In the genomic region with DNA sequence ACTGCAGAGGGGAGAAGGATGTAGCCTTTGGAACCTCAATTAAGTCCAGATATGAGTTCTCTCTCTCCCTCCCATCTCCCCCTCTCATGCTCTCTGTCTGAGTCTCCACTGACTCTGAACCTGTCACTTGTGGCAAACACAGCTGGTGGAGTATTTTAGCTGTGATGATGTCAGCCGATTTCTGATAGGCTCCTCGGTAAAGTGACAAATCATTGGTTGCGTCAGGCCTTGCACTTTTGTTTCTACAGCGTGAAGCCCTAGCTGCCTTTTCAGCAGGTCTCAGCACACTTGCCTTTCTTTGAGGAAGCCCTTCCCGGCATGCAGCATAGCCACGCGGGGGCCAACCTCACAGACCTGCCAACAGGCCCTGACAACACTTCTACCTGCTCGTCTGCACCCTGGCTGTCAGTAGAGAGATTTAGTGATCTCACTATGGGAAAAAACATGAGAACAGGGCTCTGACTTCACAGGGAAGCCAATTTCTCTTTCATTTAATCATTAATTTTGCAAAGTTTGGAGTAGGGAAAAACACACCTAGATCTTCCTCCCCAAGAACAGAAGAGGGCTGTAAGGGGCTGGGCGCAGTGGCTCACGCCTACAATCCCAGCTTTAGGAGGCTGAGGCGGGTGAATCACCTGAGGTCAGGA, we compare ENCODE assay signal across 1 cellular context.
TF ChIP-seq lines count a peak whose summit lies in the region.

No MANE protein-coding gene starts in this region.

TF ChIP-seq in K562, 482 proteins besides CTCF, POLR2A, EP300 and RAD21 (continued from another document and continues in another):
- TF ChIP-seq SRSF3 (IDR thresholded peaks at IDR 0.05; ENCODE audit: insufficient read depth, low read length) (no peak), ZNF780A (CRISPR knock-in tag; IDR thresholded peaks at IDR 0.05) (no peak), CREB1 (IDR thresholded peaks at IDR 0.05) (peak; percentile 74), CREB1 (CRISPR knock-in tag; IDR thresholded peaks at IDR 0.05) (peak; percentile 72), ZNF217 (CRISPR knock-in tag; IDR thresholded peaks at IDR 0.05) (no peak), ATF7 (IDR thresholded peaks at IDR 0.05) (peak; percentile 99), NELFE (IDR thresholded peaks at IDR 0.05; ENCODE audit: insufficient read depth, insufficient read length) (no peak), FOXP1 (CRISPR knock-in tag; IDR thresholded peaks at IDR 0.05) (no peak), ZNF785 (CRISPR knock-in tag; IDR thresholded peaks at IDR 0.05) (no peak), PCBP2 (IDR thresholded peaks at IDR 0.05; ENCODE audit: low read depth, low read length, poor library complexity, severe bottlenecking) (no peak), ZNF717 (CRISPR knock-in tag; IDR thresholded peaks at IDR 0.05) (no peak), PTTG1 (tag; IDR thresholded peaks at IDR 0.05; ENCODE audit: low read depth) (no peak; the same call in 1 of the 2 replicates), TEAD1 (CRISPR knock-in tag; IDR thresholded peaks at IDR 0.05) (peak in 1 of 2 experiments; percentile 30; a peak in 1 of 4 replicates), NBN (IDR thresholded peaks at IDR 0.05; ENCODE audit: low read depth) (no peak; the same call in 1 of the 2 replicates), TAL1 (IDR thresholded peaks at IDR 0.05) (no peak), PHF21A (IDR thresholded peaks at IDR 0.05; ENCODE audit: borderline replicate concordance, low read depth) (no peak), ERF (CRISPR knock-in tag; IDR thresholded peaks at IDR 0.05) (no peak), BACH1 (tag; IDR thresholded peaks at IDR 0.05) (peak; percentile 80), SRSF1 (IDR thresholded peaks at IDR 0.05; ENCODE audit: low read depth, low read length) (no peak), TOE1 (IDR thresholded peaks at IDR 0.05; ENCODE audit: borderline replicate concordance) (peak; percentile 52; the same call in 1 of the 2 replicates), TOE1 (CRISPR knock-in tag; IDR thresholded peaks at IDR 0.05; ENCODE audit: borderline replicate concordance, low read depth) (no peak), ZNF12 (CRISPR knock-in tag; IDR thresholded peaks at IDR 0.05) (0 out of 2 replicates have a peak, but pooled peaks have one; percentile 71), PHF20 (IDR thresholded peaks at IDR 0.05; ENCODE audit: partially characterized antibody) (peak; percentile 49)
- TF ChIP-seq, protein P1, sequence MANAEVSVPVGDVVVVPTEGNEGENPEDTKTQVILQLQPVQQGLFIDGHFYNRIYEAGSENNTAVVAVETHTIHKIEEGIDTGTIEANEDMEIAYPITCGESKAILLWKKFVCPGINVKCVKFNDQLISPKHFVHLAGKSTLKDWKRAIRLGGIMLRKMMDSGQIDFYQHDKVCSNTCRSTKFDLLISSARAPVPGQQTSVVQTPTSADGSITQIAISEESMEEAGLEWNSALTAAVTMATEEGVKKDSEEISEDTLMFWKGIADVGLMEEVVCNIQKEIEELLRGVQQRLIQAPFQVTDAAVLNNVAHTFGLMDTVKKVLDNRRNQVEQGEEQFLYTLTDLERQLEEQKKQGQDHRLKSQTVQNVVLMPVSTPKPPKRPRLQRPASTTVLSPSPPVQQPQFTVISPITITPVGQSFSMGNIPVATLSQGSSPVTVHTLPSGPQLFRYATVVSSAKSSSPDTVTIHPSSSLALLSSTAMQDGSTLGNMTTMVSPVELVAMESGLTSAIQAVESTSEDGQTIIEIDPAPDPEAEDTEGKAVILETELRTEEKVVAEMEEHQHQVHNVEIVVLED (CRISPR knock-in tag; IDR thresholded peaks at IDR 0.05), result 0 out of 2 replicates have a peak, but pooled peaks have one; percentile 8
- TF ChIP-seq, protein P2, sequence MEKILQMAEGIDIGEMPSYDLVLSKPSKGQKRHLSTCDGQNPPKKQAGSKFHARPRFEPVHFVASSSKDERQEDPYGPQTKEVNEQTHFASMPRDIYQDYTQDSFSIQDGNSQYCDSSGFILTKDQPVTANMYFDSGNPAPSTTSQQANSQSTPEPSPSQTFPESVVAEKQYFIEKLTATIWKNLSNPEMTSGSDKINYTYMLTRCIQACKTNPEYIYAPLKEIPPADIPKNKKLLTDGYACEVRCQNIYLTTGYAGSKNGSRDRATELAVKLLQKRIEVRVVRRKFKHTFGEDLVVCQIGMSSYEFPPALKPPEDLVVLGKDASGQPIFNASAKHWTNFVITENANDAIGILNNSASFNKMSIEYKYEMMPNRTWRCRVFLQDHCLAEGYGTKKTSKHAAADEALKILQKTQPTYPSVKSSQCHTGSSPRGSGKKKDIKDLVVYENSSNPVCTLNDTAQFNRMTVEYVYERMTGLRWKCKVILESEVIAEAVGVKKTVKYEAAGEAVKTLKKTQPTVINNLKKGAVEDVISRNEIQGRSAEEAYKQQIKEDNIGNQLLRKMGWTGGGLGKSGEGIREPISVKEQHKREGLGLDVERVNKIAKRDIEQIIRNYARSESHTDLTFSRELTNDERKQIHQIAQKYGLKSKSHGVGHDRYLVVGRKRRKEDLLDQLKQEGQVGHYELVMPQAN (IDR thresholded peaks at IDR 0.05; ENCODE audit: borderline replicate concordance), result peak; percentile 18; the same call in 1 of the 2 replicates
- TF ChIP-seq, protein P3, sequence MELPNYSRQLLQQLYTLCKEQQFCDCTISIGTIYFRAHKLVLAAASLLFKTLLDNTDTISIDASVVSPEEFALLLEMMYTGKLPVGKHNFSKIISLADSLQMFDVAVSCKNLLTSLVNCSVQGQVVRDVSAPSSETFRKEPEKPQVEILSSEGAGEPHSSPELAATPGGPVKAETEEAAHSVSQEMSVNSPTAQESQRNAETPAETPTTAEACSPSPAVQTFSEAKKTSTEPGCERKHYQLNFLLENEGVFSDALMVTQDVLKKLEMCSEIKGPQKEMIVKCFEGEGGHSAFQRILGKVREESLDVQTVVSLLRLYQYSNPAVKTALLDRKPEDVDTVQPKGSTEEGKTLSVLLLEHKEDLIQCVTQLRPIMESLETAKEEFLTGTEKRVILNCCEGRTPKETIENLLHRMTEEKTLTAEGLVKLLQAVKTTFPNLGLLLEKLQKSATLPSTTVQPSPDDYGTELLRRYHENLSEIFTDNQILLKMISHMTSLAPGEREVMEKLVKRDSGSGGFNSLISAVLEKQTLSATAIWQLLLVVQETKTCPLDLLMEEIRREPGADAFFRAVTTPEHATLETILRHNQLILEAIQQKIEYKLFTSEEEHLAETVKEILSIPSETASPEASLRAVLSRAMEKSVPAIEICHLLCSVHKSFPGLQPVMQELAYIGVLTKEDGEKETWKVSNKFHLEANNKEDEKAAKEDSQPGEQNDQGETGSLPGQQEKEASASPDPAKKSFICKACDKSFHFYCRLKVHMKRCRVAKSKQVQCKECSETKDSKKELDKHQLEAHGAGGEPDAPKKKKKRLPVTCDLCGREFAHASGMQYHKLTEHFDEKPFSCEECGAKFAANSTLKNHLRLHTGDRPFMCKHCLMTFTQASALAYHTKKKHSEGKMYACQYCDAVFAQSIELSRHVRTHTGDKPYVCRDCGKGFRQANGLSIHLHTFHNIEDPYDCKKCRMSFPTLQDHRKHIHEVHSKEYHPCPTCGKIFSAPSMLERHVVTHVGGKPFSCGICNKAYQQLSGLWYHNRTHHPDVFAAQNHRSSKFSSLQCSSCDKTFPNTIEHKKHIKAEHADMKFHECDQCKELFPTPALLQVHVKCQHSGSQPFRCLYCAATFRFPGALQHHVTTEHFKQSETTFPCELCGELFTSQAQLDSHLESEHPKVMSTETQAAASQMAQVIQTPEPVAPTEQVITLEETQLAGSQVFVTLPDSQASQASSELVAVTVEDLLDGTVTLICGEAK (IDR thresholded peaks at IDR 0.05), result peak; percentile 58
- TF ChIP-seq, protein P3 (CRISPR knock-in tag; IDR thresholded peaks at IDR 0.05), result no peak
- TF ChIP-seq, protein P4, sequence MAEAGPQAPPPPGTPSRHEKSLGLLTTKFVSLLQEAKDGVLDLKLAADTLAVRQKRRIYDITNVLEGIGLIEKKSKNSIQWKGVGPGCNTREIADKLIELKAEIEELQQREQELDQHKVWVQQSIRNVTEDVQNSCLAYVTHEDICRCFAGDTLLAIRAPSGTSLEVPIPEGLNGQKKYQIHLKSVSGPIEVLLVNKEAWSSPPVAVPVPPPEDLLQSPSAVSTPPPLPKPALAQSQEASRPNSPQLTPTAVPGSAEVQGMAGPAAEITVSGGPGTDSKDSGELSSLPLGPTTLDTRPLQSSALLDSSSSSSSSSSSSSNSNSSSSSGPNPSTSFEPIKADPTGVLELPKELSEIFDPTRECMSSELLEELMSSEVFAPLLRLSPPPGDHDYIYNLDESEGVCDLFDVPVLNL (CRISPR knock-in tag; IDR thresholded peaks at IDR 0.05; ENCODE audit: low read depth), result no peak
- TF ChIP-seq, protein P5, sequence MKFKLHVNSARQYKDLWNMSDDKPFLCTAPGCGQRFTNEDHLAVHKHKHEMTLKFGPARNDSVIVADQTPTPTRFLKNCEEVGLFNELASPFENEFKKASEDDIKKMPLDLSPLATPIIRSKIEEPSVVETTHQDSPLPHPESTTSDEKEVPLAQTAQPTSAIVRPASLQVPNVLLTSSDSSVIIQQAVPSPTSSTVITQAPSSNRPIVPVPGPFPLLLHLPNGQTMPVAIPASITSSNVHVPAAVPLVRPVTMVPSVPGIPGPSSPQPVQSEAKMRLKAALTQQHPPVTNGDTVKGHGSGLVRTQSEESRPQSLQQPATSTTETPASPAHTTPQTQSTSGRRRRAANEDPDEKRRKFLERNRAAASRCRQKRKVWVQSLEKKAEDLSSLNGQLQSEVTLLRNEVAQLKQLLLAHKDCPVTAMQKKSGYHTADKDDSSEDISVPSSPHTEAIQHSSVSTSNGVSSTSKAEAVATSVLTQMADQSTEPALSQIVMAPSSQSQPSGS (CRISPR knock-in tag; IDR thresholded peaks at IDR 0.05), result no peak
- TF ChIP-seq, protein P6, sequence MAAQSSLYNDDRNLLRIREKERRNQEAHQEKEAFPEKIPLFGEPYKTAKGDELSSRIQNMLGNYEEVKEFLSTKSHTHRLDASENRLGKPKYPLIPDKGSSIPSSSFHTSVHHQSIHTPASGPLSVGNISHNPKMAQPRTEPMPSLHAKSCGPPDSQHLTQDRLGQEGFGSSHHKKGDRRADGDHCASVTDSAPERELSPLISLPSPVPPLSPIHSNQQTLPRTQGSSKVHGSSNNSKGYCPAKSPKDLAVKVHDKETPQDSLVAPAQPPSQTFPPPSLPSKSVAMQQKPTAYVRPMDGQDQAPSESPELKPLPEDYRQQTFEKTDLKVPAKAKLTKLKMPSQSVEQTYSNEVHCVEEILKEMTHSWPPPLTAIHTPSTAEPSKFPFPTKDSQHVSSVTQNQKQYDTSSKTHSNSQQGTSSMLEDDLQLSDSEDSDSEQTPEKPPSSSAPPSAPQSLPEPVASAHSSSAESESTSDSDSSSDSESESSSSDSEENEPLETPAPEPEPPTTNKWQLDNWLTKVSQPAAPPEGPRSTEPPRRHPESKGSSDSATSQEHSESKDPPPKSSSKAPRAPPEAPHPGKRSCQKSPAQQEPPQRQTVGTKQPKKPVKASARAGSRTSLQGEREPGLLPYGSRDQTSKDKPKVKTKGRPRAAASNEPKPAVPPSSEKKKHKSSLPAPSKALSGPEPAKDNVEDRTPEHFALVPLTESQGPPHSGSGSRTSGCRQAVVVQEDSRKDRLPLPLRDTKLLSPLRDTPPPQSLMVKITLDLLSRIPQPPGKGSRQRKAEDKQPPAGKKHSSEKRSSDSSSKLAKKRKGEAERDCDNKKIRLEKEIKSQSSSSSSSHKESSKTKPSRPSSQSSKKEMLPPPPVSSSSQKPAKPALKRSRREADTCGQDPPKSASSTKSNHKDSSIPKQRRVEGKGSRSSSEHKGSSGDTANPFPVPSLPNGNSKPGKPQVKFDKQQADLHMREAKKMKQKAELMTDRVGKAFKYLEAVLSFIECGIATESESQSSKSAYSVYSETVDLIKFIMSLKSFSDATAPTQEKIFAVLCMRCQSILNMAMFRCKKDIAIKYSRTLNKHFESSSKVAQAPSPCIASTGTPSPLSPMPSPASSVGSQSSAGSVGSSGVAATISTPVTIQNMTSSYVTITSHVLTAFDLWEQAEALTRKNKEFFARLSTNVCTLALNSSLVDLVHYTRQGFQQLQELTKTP (IDR thresholded peaks at IDR 0.05; ENCODE audit: low read depth in 1 of 2, partially characterized antibody in 2 of 2), result peak in 1 of 2 experiments; percentile 75
- TF ChIP-seq, protein P7, sequence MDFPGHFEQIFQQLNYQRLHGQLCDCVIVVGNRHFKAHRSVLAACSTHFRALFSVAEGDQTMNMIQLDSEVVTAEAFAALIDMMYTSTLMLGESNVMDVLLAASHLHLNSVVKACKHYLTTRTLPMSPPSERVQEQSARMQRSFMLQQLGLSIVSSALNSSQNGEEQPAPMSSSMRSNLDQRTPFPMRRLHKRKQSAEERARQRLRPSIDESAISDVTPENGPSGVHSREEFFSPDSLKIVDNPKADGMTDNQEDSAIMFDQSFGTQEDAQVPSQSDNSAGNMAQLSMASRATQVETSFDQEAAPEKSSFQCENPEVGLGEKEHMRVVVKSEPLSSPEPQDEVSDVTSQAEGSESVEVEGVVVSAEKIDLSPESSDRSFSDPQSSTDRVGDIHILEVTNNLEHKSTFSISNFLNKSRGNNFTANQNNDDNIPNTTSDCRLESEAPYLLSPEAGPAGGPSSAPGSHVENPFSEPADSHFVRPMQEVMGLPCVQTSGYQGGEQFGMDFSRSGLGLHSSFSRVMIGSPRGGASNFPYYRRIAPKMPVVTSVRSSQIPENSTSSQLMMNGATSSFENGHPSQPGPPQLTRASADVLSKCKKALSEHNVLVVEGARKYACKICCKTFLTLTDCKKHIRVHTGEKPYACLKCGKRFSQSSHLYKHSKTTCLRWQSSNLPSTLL (IDR thresholded peaks at IDR 0.05), result no peak
- TF ChIP-seq, protein P8, sequence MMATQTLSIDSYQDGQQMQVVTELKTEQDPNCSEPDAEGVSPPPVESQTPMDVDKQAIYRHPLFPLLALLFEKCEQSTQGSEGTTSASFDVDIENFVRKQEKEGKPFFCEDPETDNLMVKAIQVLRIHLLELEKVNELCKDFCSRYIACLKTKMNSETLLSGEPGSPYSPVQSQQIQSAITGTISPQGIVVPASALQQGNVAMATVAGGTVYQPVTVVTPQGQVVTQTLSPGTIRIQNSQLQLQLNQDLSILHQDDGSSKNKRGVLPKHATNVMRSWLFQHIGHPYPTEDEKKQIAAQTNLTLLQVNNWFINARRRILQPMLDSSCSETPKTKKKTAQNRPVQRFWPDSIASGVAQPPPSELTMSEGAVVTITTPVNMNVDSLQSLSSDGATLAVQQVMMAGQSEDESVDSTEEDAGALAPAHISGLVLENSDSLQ (IDR thresholded peaks at IDR 0.05), result peak; percentile 93
